Comparison of ENCODE assay signal across 24 cellular contexts in genomic region chr11:124605719-124606118, GRCh38. TPM values are rescaled to one million over a fixed set of nuclear protein-coding genes. Genes with fewer than 3 reads are reported as not detected.
A peak's percentile ranks its signal among the peaks of the same experiment; 100 is the strongest.
DNase-seq lines count a peak whose midpoint lies in the region; ATAC-seq and TF ChIP-seq lines count a peak whose summit lies in the region.
"Had no signal": no experiment of that assay in that cellular context is flagged by ENCODE, and none has a peak within 500 bp of the region (broad histone marks: within the 10 kb centered on the region; RNA-seq: fewer than 3 reads in every experiment).

No MANE protein-coding gene starts in this region.

- peaks cover 18% of the 10 kb centered on the region for H3K4me1 ChIP-seq in A673 (ENCODE audit: insufficient read depth, low read length, poor library complexity, severe bottlenecking)
- H3K4me1 ChIP-seq: A549, foreskin keratinocyte had no signal

- POLR2A ChIA-PET in A673 (lab: Charles Lee; ENCODE audit: low non-redundant PET) = no interaction called here

- intact Hi-C loops in A673 (cut with micrococcal nuclease; ENCODE audit: unreplicated experiment) (no loop called here), left colon (cut with DNase I, micrococcal nuclease) (no loop called here)

- no peaks in the 10 kb centered on the region for H3K36me3 ChIP-seq in A673 (ENCODE audit: insufficient read depth, low read length, poor library complexity, severe bottlenecking)
- H3K36me3 ChIP-seq: cardiac muscle cell had no signal

- no peak for TF ChIP-seq CTCF in A673 (conservative IDR thresholded peaks at IDR 0.05; ENCODE audit: low read depth, low read length)

- H3K4me3 Mint-ChIP-seq in activated CD8-positive, alpha-beta memory T cell treated with anti-CD3 and anti-CD28 coated beads, Interleukin-2, amount 10 ng/mL, durations not matched to agents 7 days and 5 days = no peak overlapping the region
- H3K4me3 Mint-ChIP-seq: activated CD4-positive, alpha-beta T cell treated with anti-CD3 and anti-CD28 coated beads, Interleukin-2, amount 10 ng/mL, durations not matched to agents 7 days and 5 days; CD4-positive, CD25-positive, alpha-beta regulatory T cell; HFFc6 had no signal

- CTCF ChIA-PET in A673 (lab: Charles Lee) = no interaction called here
- CTCF ChIA-PET in activated CD8-positive, alpha-beta memory T cell treated with anti-CD3 and anti-CD28 coated beads, Interleukin-2, amount 10 ng/mL, durations not matched to agents 7 days and 5 days (lab: Charles Lee) = no interaction called here

- ATAC-seq in left colon (peak; percentile 87), GM21619 (IDR thresholded peaks at IDR 0.05; ENCODE audit: unreplicated experiment) (no peak), GM18519 (IDR thresholded peaks at IDR 0.05; ENCODE audit: low FRiP score, unreplicated experiment) (no peak), HG03460 (IDR thresholded peaks at IDR 0.05; ENCODE audit: unreplicated experiment) (no peak)
- ATAC-seq in activated CD8-positive, alpha-beta memory T cell treated with anti-CD3 and anti-CD28 coated beads, Interleukin-2, amount 10 ng/mL, durations not matched to agents 7 days and 5 days = no peak
- ATAC-seq: A549, foreskin keratinocyte, SK-N-SH treated with all-trans-retinoic acid at 6 μM for 48 hours had no signal

- no peak overlapping the region for H3K4me3 ChIP-seq in A673 (ENCODE audit: low read depth, low read length, poor library complexity, severe bottlenecking)
- H3K4me3 ChIP-seq: A549, cardiac muscle cell had no signal

- peak; percentile 64 for DNase-seq in A673 (ENCODE audit: low spot score)
- peak; percentile 41 for DNase-seq in KG1 (lab: John Stamatoyannopoulos, UW)
- DNase-seq in OCI-M1 (lab: John Stamatoyannopoulos, UW) = peak; percentile 72
- DNase-seq in left colon = peak in 1 of 2 donors; percentile 31
- DNase-seq in activated CD8-positive, alpha-beta memory T cell treated with anti-CD3 and anti-CD28 coated beads, Interleukin-2, amount 10 ng/mL, durations not matched to agents 7 days and 5 days = no peak
- DNase-seq: activated CD4-positive, alpha-beta T cell treated with anti-CD3 and anti-CD28 coated beads, Interleukin-2, amount 10 ng/mL, durations not matched to agents 7 days and 5 days; activated naive CD4-positive, alpha-beta T cell; CD4-positive, CD25-positive, alpha-beta regulatory T cell; foreskin keratinocyte; HFFc6; NCI-H1436; NCI-H2171; NCI-H82; stimulated activated CD4-positive, alpha-beta T cell treated with anti-CD3 and anti-CD28 coated beads, Interleukin-12 subunit alpha, Interleukin-12 subunit beta, amount 100 ng/mL, for 4 hours had no signal

- H3K27me3 Mint-ChIP-seq in activated CD8-positive, alpha-beta memory T cell treated with anti-CD3 and anti-CD28 coated beads, Interleukin-2, amount 10 ng/mL, durations not matched to agents 7 days and 5 days = peaks cover 5% of the 10 kb centered on the region

- H3K9me3 Mint-ChIP-seq in activated CD8-positive, alpha-beta memory T cell treated with anti-CD3 and anti-CD28 coated beads, Interleukin-2, amount 10 ng/mL, durations not matched to agents 7 days and 5 days (ENCODE audit: low read depth) = no peaks in the 10 kb centered on the region
- H3K9me3 Mint-ChIP-seq: activated CD4-positive, alpha-beta T cell treated with anti-CD3 and anti-CD28 coated beads, Interleukin-2, amount 10 ng/mL, durations not matched to agents 7 days and 5 days; CD4-positive, CD25-positive, alpha-beta regulatory T cell; HFFc6 had no signal

- peaks cover 3% of the 10 kb centered on the region for H3K4me1 Mint-ChIP-seq in activated CD8-positive, alpha-beta memory T cell treated with anti-CD3 and anti-CD28 coated beads, Interleukin-2, amount 10 ng/mL, durations not matched to agents 7 days and 5 days
- H3K4me1 Mint-ChIP-seq: CD4-positive, CD25-positive, alpha-beta regulatory T cell had no signal

- no peak overlapping the region for H3K27ac Mint-ChIP-seq in activated CD8-positive, alpha-beta memory T cell treated with anti-CD3 and anti-CD28 coated beads, Interleukin-2, amount 10 ng/mL, durations not matched to agents 7 days and 5 days
- H3K27ac Mint-ChIP-seq: activated CD4-positive, alpha-beta T cell treated with anti-CD3 and anti-CD28 coated beads, Interleukin-2, amount 10 ng/mL, durations not matched to agents 7 days and 5 days; CD4-positive, CD25-positive, alpha-beta regulatory T cell; HFFc6 had no signal

- H3K36me3 Mint-ChIP-seq in activated CD8-positive, alpha-beta memory T cell treated with anti-CD3 and anti-CD28 coated beads, Interleukin-2, amount 10 ng/mL, durations not matched to agents 7 days and 5 days = no peaks in the 10 kb centered on the region
- H3K36me3 Mint-ChIP-seq: CD4-positive, CD25-positive, alpha-beta regulatory T cell had no signal

- BruUV-seq in A673 (replicated peaks; lab: Mats Ljungman, UMichigan) = no TSS peak

- no peak overlapping the region for H3K27ac ChIP-seq in A673 (ENCODE audit: low read depth, low read length, poor library complexity, severe bottlenecking)
- H3K27ac ChIP-seq: A549, cardiac muscle cell, epithelial cell of prostate, foreskin keratinocyte, KMS-11 had no signal

- no peaks in the 10 kb centered on the region for H3K27me3 ChIP-seq in A673 (replicated peaks; ENCODE audit: insufficient read depth, low read depth, low read length, poor library complexity)
- H3K27me3 ChIP-seq: cardiac muscle cell had no signal

- no peaks in the 10 kb centered on the region for H3K9me3 ChIP-seq in A673 (ENCODE audit: low read depth, low read length, poor library complexity, severe bottlenecking)
- H3K9me3 ChIP-seq: A549 had no signal

RNA-seq across cellular contexts. Expression of gene PANX3, which starts 5.5 kb away (rescaled TPM):
- total RNA-seq in A673 (2021) = not detected in 2 replicates
- not detected for total RNA-seq in left colon
- total RNA-seq in activated CD8-positive, alpha-beta memory T cell treated with anti-CD3 and anti-CD28 coated beads, Interleukin-2, amount 10 ng/mL, durations not matched to agents 7 days and 5 days = not detected
- total RNA-seq: activated CD4-positive, alpha-beta T cell treated with anti-CD3 and anti-CD28 coated beads, Interleukin-2, amount 10 ng/mL, durations not matched to agents 7 days and 5 days; cardiac muscle cell; CD4-positive, CD25-positive, alpha-beta regulatory T cell; foreskin keratinocyte; HFFc6; mononuclear cell; renal cortical epithelial cell had no signal

RNA-seq across cellular contexts. Expression of gene TBRG1, which starts 16.9 kb away (rescaled TPM):
- 37.8 and 44.4 TPM in 2 replicates for total RNA-seq in A673 (2021)
- total RNA-seq in left colon = 10 to 100 TPM; 30.7 to 35.5 TPM
- 10 to 100 TPM; 44.5 to 48.5 TPM for total RNA-seq in activated CD8-positive, alpha-beta memory T cell treated with anti-CD3 and anti-CD28 coated beads, Interleukin-2, amount 10 ng/mL, durations not matched to agents 7 days and 5 days

RNA-seq across cellular contexts. Expression of gene OR8A1, which starts 35.9 kb away (rescaled TPM):
- total RNA-seq in A673 (2021) = not detected in 2 replicates
- not detected for total RNA-seq in left colon
- total RNA-seq in activated CD8-positive, alpha-beta memory T cell treated with anti-CD3 and anti-CD28 coated beads, Interleukin-2, amount 10 ng/mL, durations not matched to agents 7 days and 5 days = not detected
- total RNA-seq: activated CD4-positive, alpha-beta T cell treated with anti-CD3 and anti-CD28 coated beads, Interleukin-2, amount 10 ng/mL, durations not matched to agents 7 days and 5 days; cardiac muscle cell; CD4-positive, CD25-positive, alpha-beta regulatory T cell; foreskin keratinocyte; HFFc6; mononuclear cell; renal cortical epithelial cell had no signal
